ENCODE assay signal across 11 cellular contexts in genomic region chr11:76787911-76788596, GRCh38. TPM values are rescaled to one million over a fixed set of nuclear protein-coding genes. Genes with fewer than 3 reads are reported as not detected.
DNase-seq lines count a peak whose midpoint lies in the region; ATAC-seq and TF ChIP-seq lines count a peak whose summit lies in the region.
"Had no signal": no experiment of that assay in that cellular context is flagged by ENCODE, and none has a peak within 500 bp of the region (broad histone marks: within the 10 kb centered on the region; RNA-seq: fewer than 3 reads in every experiment).

No MANE protein-coding gene starts in this region.

- H3K27me3 Mint-ChIP-seq in WTC11 (ENCODE audit: low read depth) (no peaks in the 10 kb centered on the region), glutamatergic neuron (ENCODE audit: unreplicated experiment) (peaks cover 20% of the 10 kb centered on the region)

- TF ChIP-seq CTCF in WTC11 (IDR thresholded peaks at IDR 0.05) (no peak), glutamatergic neuron (IDR thresholded peaks at IDR 0.05; ENCODE audit: partially characterized antibody, unreplicated experiment) (no peak)

- H3K4me3 Mint-ChIP-seq in WTC11 (no peak overlapping the region), glutamatergic neuron (ENCODE audit: unreplicated experiment) (peak overlapping the region; percentile 56)
- H3K4me3 Mint-ChIP-seq: dendritic cell treated with granulocyte-macrophage colony-stimulating factor and Interleukin-4, amounts not matched to agents 40 ng/mL and 50 ng/mL, for 4 days had no signal

- no peak overlapping the region for H3K4me3 ChIP-seq in skeletal muscle cell (ENCODE audit: low read depth, low read length)
- H3K4me3 ChIP-seq: left lung had no signal

- H3K9me3 Mint-ChIP-seq in WTC11 (peaks cover 30% of the 10 kb centered on the region), glutamatergic neuron (ENCODE audit: unreplicated experiment) (peaks cover 14% of the 10 kb centered on the region)
- H3K9me3 Mint-ChIP-seq: dendritic cell treated with granulocyte-macrophage colony-stimulating factor and Interleukin-4, amounts not matched to agents 40 ng/mL and 50 ng/mL, for 4 days had no signal

- peaks cover 64% of the 10 kb centered on the region for H3K4me1 Mint-ChIP-seq in WTC11
- peaks cover 48% of the 10 kb centered on the region for H3K4me1 Mint-ChIP-seq in glutamatergic neuron (ENCODE audit: low read depth, unreplicated experiment)

- CTCF ChIA-PET in WTC11 (lab: Charles Lee) = interaction anchor here (0.6 to 2.4 kb wide), 4 partner anchors 10 to 54 kb away, joined by 3 to 13 read pairs (median 6); no protein-coding TSS in a partner anchor

- ATAC-seq in WTC11 (no peak), GM18502 (IDR thresholded peaks at IDR 0.05; ENCODE audit: poor library complexity, unreplicated experiment) (no peak), GM18870 (IDR thresholded peaks at IDR 0.05; ENCODE audit: unreplicated experiment) (no peak)

- DNase-seq in ELR (ENCODE audit: low read depth) (peak; percentile 30), WTC11 (ENCODE audit: low spot score) (no peak), glutamatergic neuron (no peak), skeletal muscle cell (ENCODE audit: low read depth) (peak; percentile 64), mucosa of gallbladder (ENCODE audit: low spot score) (no peak), HPDE6-E6E7 (ENCODE audit: extremely low spot score) (no peak)
- DNase-seq: NCI-H1105 had no signal

- H3K36me3 Mint-ChIP-seq in WTC11 (peaks cover 35% of the 10 kb centered on the region), glutamatergic neuron (ENCODE audit: unreplicated experiment) (peaks cover 9% of the 10 kb centered on the region)

- peak overlapping the region; percentile 60; the same call in 1 of the 2 replicates for H3K27ac Mint-ChIP-seq in WTC11
- H3K27ac Mint-ChIP-seq in glutamatergic neuron (ENCODE audit: unreplicated experiment) = peak overlapping the region; percentile 78
- H3K27ac Mint-ChIP-seq: dendritic cell treated with granulocyte-macrophage colony-stimulating factor and Interleukin-4, amounts not matched to agents 40 ng/mL and 50 ng/mL, for 4 days had no signal

- POLR2A ChIA-PET in WTC11 (lab: Charles Lee) = no interaction called here

TF ChIP-seq in WTC11, 78 proteins besides CTCF, POLR2A, EP300 and RAD21:
- TF ChIP-seq ZNF121 (CRISPR knock-in tag; IDR thresholded peaks at IDR 0.05) (peak; percentile 81; the same call in 1 of the 2 replicates), ZBTB21 (CRISPR knock-in tag; IDR thresholded peaks at IDR 0.05; ENCODE audit: borderline replicate concordance) (no peak)

RNA-seq across cellular contexts. Expression of gene TSKU, which starts 4.9 kb away (rescaled TPM):
- total RNA-seq in WTC11 (2021) (24.0 to 30.3 TPM (median 24.4 TPM) in 3 replicates), glutamatergic neuron (ENCODE audit: unreplicated experiment) (29.2 TPM), mucosa of gallbladder (35.8 TPM)

Comparison
In these comparisons a context has a peak if more than half of its experiments do, and no peak if none do; other contexts are left out.
1. DNase-seq: peak in ELR (single experiment) and skeletal muscle cell (single experiment); none in WTC11 (single experiment), glutamatergic neuron (single experiment), mucosa of gallbladder (single experiment) and HPDE6-E6E7 (single experiment).